Comparison of ENCODE assay signal across 1 cellular context in the genomic region with DNA sequence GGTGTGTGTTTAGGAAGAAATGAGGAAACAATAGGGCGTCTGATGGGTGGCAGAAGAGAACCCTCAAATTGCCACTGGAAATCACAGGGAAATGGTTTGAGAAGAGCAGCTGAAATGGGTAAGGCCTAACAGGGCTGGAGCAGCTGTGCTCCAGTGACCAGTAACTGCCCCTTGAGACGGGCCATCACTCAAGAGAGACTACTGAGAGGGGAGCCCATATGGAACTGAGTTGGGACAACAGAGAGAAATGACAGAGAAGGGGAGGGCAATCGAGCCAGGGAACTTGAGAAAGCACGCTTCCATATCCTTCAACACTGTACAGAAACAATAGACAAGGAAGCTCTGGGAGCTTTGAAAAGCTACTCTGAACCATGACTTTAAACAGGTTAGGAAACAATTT.
TF ChIP-seq lines count a peak whose summit lies in the region.

No MANE protein-coding gene starts in this region.

TF ChIP-seq in IMR-90, 13 proteins besides CTCF, POLR2A, EP300 and RAD21 (continued from another document):
- TF ChIP-seq FOS (IDR thresholded peaks at IDR 0.05; ENCODE audit: low read depth, low read length) (no peak), RFX5 (IDR thresholded peaks at IDR 0.05; ENCODE audit: low read depth, low read length) (no peak), SMC3 (IDR thresholded peaks at IDR 0.05; ENCODE audit: low read depth, low read length) (no peak), RCOR1 (IDR thresholded peaks at IDR 0.05; ENCODE audit: insufficient replicate concordance, low read length) (no peak), MXI1 (IDR thresholded peaks at IDR 0.05; ENCODE audit: borderline replicate concordance, low read depth, low read length) (no peak), MAFK (IDR thresholded peaks at IDR 0.05; ENCODE audit: low read depth, low read length) (no peak)
- TF ChIP-seq, protein P1, sequence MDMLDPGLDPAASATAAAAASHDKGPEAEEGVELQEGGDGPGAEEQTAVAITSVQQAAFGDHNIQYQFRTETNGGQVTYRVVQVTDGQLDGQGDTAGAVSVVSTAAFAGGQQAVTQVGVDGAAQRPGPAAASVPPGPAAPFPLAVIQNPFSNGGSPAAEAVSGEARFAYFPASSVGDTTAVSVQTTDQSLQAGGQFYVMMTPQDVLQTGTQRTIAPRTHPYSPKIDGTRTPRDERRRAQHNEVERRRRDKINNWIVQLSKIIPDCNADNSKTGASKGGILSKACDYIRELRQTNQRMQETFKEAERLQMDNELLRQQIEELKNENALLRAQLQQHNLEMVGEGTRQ (IDR thresholded peaks at IDR 0.05; ENCODE audit: low read depth, low read length): no peak
- TF ChIP-seq, protein P2, sequence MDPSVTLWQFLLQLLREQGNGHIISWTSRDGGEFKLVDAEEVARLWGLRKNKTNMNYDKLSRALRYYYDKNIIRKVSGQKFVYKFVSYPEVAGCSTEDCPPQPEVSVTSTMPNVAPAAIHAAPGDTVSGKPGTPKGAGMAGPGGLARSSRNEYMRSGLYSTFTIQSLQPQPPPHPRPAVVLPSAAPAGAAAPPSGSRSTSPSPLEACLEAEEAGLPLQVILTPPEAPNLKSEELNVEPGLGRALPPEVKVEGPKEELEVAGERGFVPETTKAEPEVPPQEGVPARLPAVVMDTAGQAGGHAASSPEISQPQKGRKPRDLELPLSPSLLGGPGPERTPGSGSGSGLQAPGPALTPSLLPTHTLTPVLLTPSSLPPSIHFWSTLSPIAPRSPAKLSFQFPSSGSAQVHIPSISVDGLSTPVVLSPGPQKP (IDR thresholded peaks at IDR 0.05; ENCODE audit: borderline replicate concordance, low read depth, low read length): no peak
